Comparison of ENCODE assay signal across 8 cellular contexts in genomic region chr12:47744005-47744651, GRCh38. TPM values are rescaled to one million over a fixed set of nuclear protein-coding genes. Genes with fewer than 3 reads are reported as not detected.
DNase-seq lines count a peak whose midpoint lies in the region; ATAC-seq and TF ChIP-seq lines count a peak whose summit lies in the region.

No MANE protein-coding gene starts in this region.

- H3K4me3 Mint-ChIP-seq in activated naive CD8-positive, alpha-beta T cell treated with anti-CD3 and anti-CD28 coated beads for 36 hours: no peak overlapping the region
- H3K4me3 Mint-ChIP-seq in stimulated activated memory B cell treated with anti-CD40 and anti-IgM and Interleukin-4, amounts not matched to agents 10 μg/mL and 1 μg/mL and 100 μg/mL, for 72 hours: no peak overlapping the region

- peak; percentile 52 to 59 for TF ChIP-seq CTCF in left lung (IDR thresholded peaks at IDR 0.05)

- no peaks in the 10 kb centered on the region for H3K36me3 Mint-ChIP-seq in activated naive CD8-positive, alpha-beta T cell treated with anti-CD3 and anti-CD28 coated beads for 36 hours
- H3K36me3 Mint-ChIP-seq in stimulated activated memory B cell treated with anti-CD40 and anti-IgM and Interleukin-4, amounts not matched to agents 10 μg/mL and 1 μg/mL and 100 μg/mL, for 72 hours: no peaks in the 10 kb centered on the region

- H3K4me3 ChIP-seq in left lung: no peak overlapping the region

- H3K27me3 Mint-ChIP-seq in activated naive CD8-positive, alpha-beta T cell treated with anti-CD3 and anti-CD28 coated beads for 36 hours: no peaks in the 10 kb centered on the region
- H3K27me3 Mint-ChIP-seq in stimulated activated memory B cell treated with anti-CD40 and anti-IgM and Interleukin-4, amounts not matched to agents 10 μg/mL and 1 μg/mL and 100 μg/mL, for 72 hours: no peaks in the 10 kb centered on the region

- peaks cover 0 to 30% of the 10 kb centered on the region in 2 donors for H3K4me1 ChIP-seq in left lung

- no peaks in the 10 kb centered on the region for H3K9me3 Mint-ChIP-seq in activated naive CD8-positive, alpha-beta T cell treated with anti-CD3 and anti-CD28 coated beads for 36 hours
- H3K9me3 Mint-ChIP-seq in stimulated activated memory B cell treated with anti-CD40 and anti-IgM and Interleukin-4, amounts not matched to agents 10 μg/mL and 1 μg/mL and 100 μg/mL, for 72 hours: no peaks in the 10 kb centered on the region

- H3K36me3 ChIP-seq in left lung: peaks cover 0 to 11% of the 10 kb centered on the region in 2 donors

- DNase-seq in DMS 273 (lab: John Stamatoyannopoulos, UW; ENCODE audit: unreplicated experiment) (peak; percentile 17), DMS 273 treated with DMSO at 0.1 percent for 48 hours (lab: John Stamatoyannopoulos, UW) (no peak), OCI-M1 (lab: John Stamatoyannopoulos, UW) (peak; percentile 20), left lung (peak; percentile 59 to 85), NOMO-1 treated with DMSO at 0.1 percent for 48 hours (lab: John Stamatoyannopoulos, UW; ENCODE audit: unreplicated experiment) (no peak)
- peak; percentile 46 for DNase-seq in activated naive CD8-positive, alpha-beta T cell treated with anti-CD3 and anti-CD28 coated beads for 36 hours

- ATAC-seq in left lung: peak; percentile 78
- ATAC-seq in stimulated activated memory B cell treated with anti-CD40 and anti-IgM and Interleukin-4, amounts not matched to agents 10 μg/mL and 1 μg/mL and 100 μg/mL, for 72 hours: no peak

- H3K27ac ChIP-seq in left lung (no peak overlapping the region), temporal lobe (ENCODE audit: low read depth, low read length) (peak overlapping the region; percentile 63)

- no peaks in the 10 kb centered on the region for H3K9me3 ChIP-seq in left lung

- no peak overlapping the region for H3K27ac Mint-ChIP-seq in activated naive CD8-positive, alpha-beta T cell treated with anti-CD3 and anti-CD28 coated beads for 36 hours
- no peak overlapping the region for H3K27ac Mint-ChIP-seq in stimulated activated memory B cell treated with anti-CD40 and anti-IgM and Interleukin-4, amounts not matched to agents 10 μg/mL and 1 μg/mL and 100 μg/mL, for 72 hours

- intact Hi-C loops in left lung (cut with DNase I): no loop called here

- H3K4me1 Mint-ChIP-seq in activated naive CD8-positive, alpha-beta T cell treated with anti-CD3 and anti-CD28 coated beads for 36 hours: peaks cover 9% of the 10 kb centered on the region
- peaks cover 72% of the 10 kb centered on the region for H3K4me1 Mint-ChIP-seq in stimulated activated memory B cell treated with anti-CD40 and anti-IgM and Interleukin-4, amounts not matched to agents 10 μg/mL and 1 μg/mL and 100 μg/mL, for 72 hours

- no peaks in the 10 kb centered on the region for H3K27me3 ChIP-seq in left lung

RNA-seq across cellular contexts. Expression of gene RAPGEF3, which starts 14.6 kb away (rescaled TPM):
- total RNA-seq in activated naive CD8-positive, alpha-beta T cell treated with anti-CD3 and anti-CD28 coated beads for 36 hours: under 1 TPM; 0.27 to 0.54 TPM
- total RNA-seq in left lung (10 to 100 TPM; 15.9 to 28.9 TPM), temporal lobe (6.9 TPM)

RNA-seq across cellular contexts. Expression of gene ENDOU, which starts 18.8 kb away (rescaled TPM):
- total RNA-seq in activated naive CD8-positive, alpha-beta T cell treated with anti-CD3 and anti-CD28 coated beads for 36 hours: under 1 TPM in 1 of 2 experiments, not detected in 1; 0.08 TPM
- not detected for total RNA-seq in left lung
- not detected for total RNA-seq in temporal lobe

RNA-seq across cellular contexts. Expression of gene SLC48A1, which starts 28.9 kb away (rescaled TPM):
- 1 to 10 TPM; 5.4 to 6.0 TPM for total RNA-seq in activated naive CD8-positive, alpha-beta T cell treated with anti-CD3 and anti-CD28 coated beads for 36 hours
- 10 to 100 TPM; 35.4 to 38.6 TPM for total RNA-seq in left lung
- 7.4 TPM for total RNA-seq in temporal lobe

RNA-seq across cellular contexts. Expression of gene RPAP3, which starts 38.3 kb away (rescaled TPM):
- total RNA-seq in activated naive CD8-positive, alpha-beta T cell treated with anti-CD3 and anti-CD28 coated beads for 36 hours: 10 to 100 TPM; 58.7 to 61.8 TPM
- total RNA-seq in left lung: 10 to 100 TPM; 18.5 to 20.7 TPM
- 19.7 TPM for total RNA-seq in temporal lobe

Comparison
In these comparisons a context has a peak if more than half of its experiments do, and no peak if none do; other contexts are left out.
1. DNase-seq: peak in DMS 273 (single experiment), OCI-M1 (single experiment), activated naive CD8-positive, alpha-beta T cell treated with anti-CD3 and anti-CD28 coated beads for 36 hours (single experiment) and left lung (2 of 2); none in DMS 273 treated with DMSO at 0.1 percent for 48 hours (single experiment) and NOMO-1 treated with DMSO at 0.1 percent for 48 hours (single experiment).